In the genomic region with DNA sequence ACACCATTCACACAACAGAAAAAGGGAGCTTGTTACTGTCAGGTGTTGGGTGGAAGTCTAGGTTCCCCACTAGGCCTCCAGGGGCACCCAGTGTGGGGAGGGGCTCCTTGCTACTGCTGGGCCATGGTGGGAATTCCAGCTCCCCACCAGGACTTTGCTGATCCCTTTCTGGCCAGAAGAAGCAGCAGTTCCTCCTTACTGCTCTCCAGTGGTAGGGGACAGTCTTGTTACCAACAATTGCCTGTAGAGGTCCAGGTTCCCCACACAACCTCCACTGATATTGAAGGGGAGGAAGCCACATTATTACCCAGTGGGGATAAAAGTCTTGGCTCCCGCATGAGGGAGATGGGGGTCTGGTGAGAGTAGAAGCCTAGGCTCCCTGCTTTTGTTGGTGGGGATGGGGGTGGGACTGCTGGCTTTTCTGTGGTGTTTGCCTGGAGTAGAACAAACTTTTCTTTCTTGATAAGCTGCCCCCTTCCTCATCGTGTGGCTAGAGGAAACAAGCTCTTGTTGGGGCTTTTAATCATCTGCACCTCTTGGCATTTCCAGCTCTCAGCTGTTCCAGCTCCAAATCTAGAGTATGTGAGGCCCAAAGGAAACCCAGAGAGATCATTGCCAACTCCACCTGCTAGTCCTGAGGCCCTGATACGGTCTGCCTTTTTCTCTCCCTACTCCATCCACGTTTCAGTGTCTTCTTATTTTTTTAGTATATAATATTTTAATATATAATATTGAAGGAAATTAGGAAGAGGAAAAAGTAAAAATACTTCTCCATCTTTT, we compare ENCODE assay signal across 32 cellular contexts.
"Had no signal": no experiment of that assay in that cellular context is flagged by ENCODE, and none has a peak within 500 bp of the region (broad histone marks: within the 10 kb centered on the region; RNA-seq: fewer than 3 reads in every experiment).

No MANE protein-coding gene starts in this region.

- H3K4me1 ChIP-seq: ascending aorta, Peyer's patch, SJCRH30 had no signal

- H3K36me3 Mint-ChIP-seq: activated naive CD4-positive, alpha-beta T cell treated with anti-CD3 and anti-CD28 coated beads, Interleukin-2, amount 50 U/mL, for 24 hours; activated naive CD8-positive, alpha-beta T cell treated with anti-CD3 and anti-CD28 coated beads, Interleukin-2, amount 10 ng/mL, durations not matched to agents 7 days and 5 days had no signal

- DNase-seq: activated CD4-positive, alpha-beta T cell treated with anti-CD3 and anti-CD28 coated beads for 36 hours; activated CD4-positive, alpha-beta T cell treated with anti-CD3 and anti-CD28 coated beads, Interleukin-2, amount 10 ng/mL, durations not matched to agents 7 days and 5 days; activated CD4-positive, alpha-beta T cell treated with anti-CD3 and anti-CD28 coated beads, Interleukin-2, amount 50 U/mL, for 48 hours; activated CD8-positive, alpha-beta T cell treated with anti-CD3 and anti-CD28 coated beads, Interleukin-2, amount 10 ng/mL, durations not matched to agents 7 days and 5 days; activated gamma-delta T cell; activated naive CD4-positive, alpha-beta T cell treated with Interleukin-2 at 50 U/mL for 16 hours; activated naive CD8-positive, alpha-beta T cell treated with anti-CD3 and anti-CD28 coated beads, Interleukin-2, amount 10 ng/mL, durations not matched to agents 7 days and 5 days; activated T-cell treated with anti-CD3 and anti-CD28 coated beads, Interleukin-2, amount 50 U/mL, for 24 hours; amygdala; Kasumi-1; KG1; MG63; NCI-H1105; NCI-H1417 treated with DMSO at 0.1 percent for 48 hours; NCI-H1694; NCI-H1930; NCI-H345; NCI-H524 treated with DMSO at 0.1 percent for 48 hours; NCI-H748 treated with DMSO at 0.1 percent for 48 hours; NK-92 treated with Interleukin-12 subunit alpha and Interleukin-12 subunit beta, amount 100 ng/mL, for 24 hours; PC-3; Peyer's patch; RPMI8226; SJCRH30; T1000 had no signal

- H3K4me1 Mint-ChIP-seq: activated CD4-positive, alpha-beta T cell treated with anti-CD3 and anti-CD28 coated beads for 36 hours; activated CD4-positive, alpha-beta T cell treated with anti-CD3 and anti-CD28 coated beads, Interleukin-2, amount 10 ng/mL, durations not matched to agents 7 days and 5 days; activated naive CD4-positive, alpha-beta T cell treated with anti-CD3 and anti-CD28 coated beads, Interleukin-2, amount 50 U/mL, for 24 hours; activated naive CD8-positive, alpha-beta T cell treated with anti-CD3 and anti-CD28 coated beads, Interleukin-2, amount 10 ng/mL, durations not matched to agents 7 days and 5 days; central memory CD8-positive, alpha-beta T cell had no signal

- H3K9me3 Mint-ChIP-seq: activated CD4-positive, alpha-beta T cell treated with anti-CD3 and anti-CD28 coated beads, Interleukin-2, amount 10 ng/mL, durations not matched to agents 7 days and 5 days; activated naive CD4-positive, alpha-beta T cell treated with anti-CD3 and anti-CD28 coated beads, Interleukin-2, amount 50 U/mL, for 24 hours; activated naive CD8-positive, alpha-beta T cell treated with anti-CD3 and anti-CD28 coated beads, Interleukin-2, amount 10 ng/mL, durations not matched to agents 7 days and 5 days; activated T-cell treated with anti-CD3 and anti-CD28 coated beads, Interleukin-2, amount 50 U/mL, for 24 hours; activated T-helper 2 cell treated with anti-CD3 and anti-CD28 coated beads, Interferon-gamma antibody, Interleukin-2, Interleukin-4, amounts not matched to agents 10 μg/mL and 5 μg/mL and 100 μg/mL, durations not matched to agents 14 hours and 24 hours and 36 hours; central memory CD8-positive, alpha-beta T cell had no signal

- H3K36me3 ChIP-seq: ascending aorta, cardiac muscle cell, MG63, Peyer's patch, SJCRH30 had no signal

- H3K9me3 ChIP-seq: ascending aorta, MG63, Peyer's patch, SJCRH30 had no signal

- H3K27ac ChIP-seq: ascending aorta, cardiac muscle cell, Peyer's patch, SJCRH30, SK-N-MC had no signal

- H3K27ac Mint-ChIP-seq: activated CD4-positive, alpha-beta T cell treated with anti-CD3 and anti-CD28 coated beads for 36 hours; activated CD4-positive, alpha-beta T cell treated with anti-CD3 and anti-CD28 coated beads, Interleukin-2, amount 10 ng/mL, durations not matched to agents 7 days and 5 days; activated CD8-positive, alpha-beta T cell treated with anti-CD3 and anti-CD28 coated beads, Interleukin-2, amount 10 ng/mL, durations not matched to agents 7 days and 5 days; activated naive CD4-positive, alpha-beta T cell treated with anti-CD3 and anti-CD28 coated beads, Interleukin-2, amount 50 U/mL, for 24 hours; activated naive CD8-positive, alpha-beta T cell treated with anti-CD3 and anti-CD28 coated beads, Interleukin-2, amount 10 ng/mL, durations not matched to agents 7 days and 5 days; activated T-cell treated with anti-CD3 and anti-CD28 coated beads, Interleukin-2, amount 50 U/mL, for 24 hours; activated T-helper 2 cell treated with anti-CD3 and anti-CD28 coated beads, Interferon-gamma antibody, Interleukin-2, Interleukin-4, amounts not matched to agents 10 μg/mL and 5 μg/mL and 100 μg/mL, durations not matched to agents 14 hours and 24 hours and 36 hours had no signal

- H3K27me3 Mint-ChIP-seq: activated CD4-positive, alpha-beta T cell treated with anti-CD3 and anti-CD28 coated beads, Interleukin-2, amount 10 ng/mL, durations not matched to agents 7 days and 5 days had no signal

- ATAC-seq: activated CD4-positive, alpha-beta T cell treated with anti-CD3 and anti-CD28 coated beads for 36 hours; activated CD4-positive, CD25-positive, alpha-beta regulatory T cell treated with anti-CD3 and anti-CD28 coated beads, Interleukin-2, amount 50 U/mL, for 24 hours; activated CD8-positive, alpha-beta T cell treated with anti-CD3 and anti-CD28 coated beads, Interleukin-2, amount 10 ng/mL, durations not matched to agents 7 days and 5 days; PC-3 had no signal

- H3K4me3 Mint-ChIP-seq: activated CD4-positive, alpha-beta T cell treated with anti-CD3 and anti-CD28 coated beads for 36 hours; activated CD4-positive, alpha-beta T cell treated with anti-CD3 and anti-CD28 coated beads, Interleukin-2, amount 10 ng/mL, durations not matched to agents 7 days and 5 days; activated CD8-positive, alpha-beta T cell treated with anti-CD3 and anti-CD28 coated beads, Interleukin-2, amount 10 ng/mL, durations not matched to agents 7 days and 5 days; activated naive CD4-positive, alpha-beta T cell treated with anti-CD3 and anti-CD28 coated beads, Interleukin-2, amount 50 U/mL, for 24 hours; activated naive CD8-positive, alpha-beta T cell treated with anti-CD3 and anti-CD28 coated beads, Interleukin-2, amount 10 ng/mL, durations not matched to agents 7 days and 5 days; activated T-cell treated with anti-CD3 and anti-CD28 coated beads, Interleukin-2, amount 50 U/mL, for 24 hours; central memory CD8-positive, alpha-beta T cell had no signal

- H3K4me3 ChIP-seq: ascending aorta, cardiac muscle cell, MG63, Peyer's patch, SJCRH30, SK-N-MC had no signal

- H3K27me3 ChIP-seq: ascending aorta, cardiac muscle cell, MG63, Peyer's patch, SJCRH30 had no signal
